ENCODE assay signal across 26 cellular contexts in the genomic region with DNA sequence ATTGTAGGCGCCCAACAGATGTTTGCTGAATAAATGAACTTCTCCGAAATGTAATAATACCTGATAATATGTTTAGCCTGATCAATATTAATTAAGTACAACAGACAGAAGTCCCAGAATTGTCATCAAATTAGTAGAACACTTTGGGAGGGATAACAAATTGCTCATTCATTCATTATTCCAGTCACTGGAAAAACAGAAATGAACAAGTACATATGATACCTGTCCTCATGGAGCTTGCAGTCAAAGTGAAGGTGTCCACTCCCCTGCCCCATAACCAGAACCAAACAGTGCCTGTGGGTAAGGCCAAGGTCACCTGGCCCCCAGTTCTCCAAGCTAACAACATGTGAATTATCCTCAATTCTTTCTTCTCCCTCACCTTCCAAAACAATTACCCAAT.
"Had no signal": no experiment of that assay in that cellular context is flagged by ENCODE, and none has a peak within 500 bp of the region (broad histone marks: within the 10 kb centered on the region; RNA-seq: fewer than 3 reads in every experiment).

No MANE protein-coding gene starts in this region.

- H3K27ac Mint-ChIP-seq: nephron; stimulated activated effector memory CD8-positive, alpha-beta T cell treated with anti-CD3 and anti-CD28 coated beads, Interleukin-12 subunit alpha, Interleukin-12 subunit beta, amount 100 ng/mL, for 72 hours; stimulated activated naive CD8-positive, alpha-beta T cell treated with anti-CD3 and anti-CD28 coated beads, Interleukin-15, amount 100 ng/mL, for 72 hours had no signal

- FAIRE-seq: pancreas, small intestine, urothelium cell line had no signal

- H3K27me3 ChIP-seq: hepatocyte, pancreas, sigmoid colon, spleen, tibial artery, upper lobe of right lung had no signal

- H3K4me1 Mint-ChIP-seq: naive thymus-derived CD8-positive, alpha-beta T cell; nephron; neural crest cell had no signal

- H3K9me3 ChIP-seq: left ventricle myocardium inferior, mucosa of descending colon, pancreas, prostate gland, sigmoid colon, spleen, tibial artery, upper lobe of right lung had no signal

- H3K36me3 ChIP-seq: left ventricle myocardium inferior, pancreas, prostate gland, sigmoid colon, spleen, tibial artery, upper lobe of right lung had no signal

- DNase-seq: islet precursor cell; left ventricle myocardium inferior; midbrain; mucosa of descending colon; naive thymus-derived CD8-positive, alpha-beta T cell; nucleus accumbens; pancreas; posterior cingulate gyrus; retina; right cardiac atrium; sigmoid colon; small intestine; spleen; stimulated activated CD4-positive, alpha-beta T cell treated with anti-CD3 and anti-CD28 coated beads, Interleukin-4, amount 100 ng/mL, for 24 hours; stimulated activated naive CD4-positive, alpha-beta T cell treated with Interleukin-2 at 50 U/mL for 16 hours; stimulated activated naive CD8-positive, alpha-beta T cell treated with anti-CD3 and anti-CD28 coated beads, Interleukin-15, amount 100 ng/mL, for 72 hours; substantia nigra; tibial artery; upper lobe of right lung had no signal

- ATAC-seq: mucosa of descending colon; naive thymus-derived CD8-positive, alpha-beta T cell; pancreas; right cardiac atrium; stimulated activated effector memory CD8-positive, alpha-beta T cell treated with anti-CD3 and anti-CD28 coated beads, Interleukin-12 subunit alpha, Interleukin-12 subunit beta, amount 100 ng/mL, for 72 hours; stimulated activated naive CD8-positive, alpha-beta T cell treated with anti-CD3 and anti-CD28 coated beads, Interleukin-15, amount 100 ng/mL, for 72 hours had no signal

- H3K4me1 ChIP-seq: left ventricle myocardium inferior, prostate gland, sigmoid colon had no signal

- H3K4me2 ChIP-seq: hepatocyte had no signal

- H3K27ac ChIP-seq: hepatocyte, left ventricle myocardium inferior, pancreas, prostate gland, sigmoid colon, tibial artery, upper lobe of right lung had no signal

- H3K9me3 Mint-ChIP-seq: nephron; stimulated activated effector memory CD8-positive, alpha-beta T cell treated with anti-CD3 and anti-CD28 coated beads, Interleukin-12 subunit alpha, Interleukin-12 subunit beta, amount 100 ng/mL, for 72 hours; stimulated activated naive CD8-positive, alpha-beta T cell treated with anti-CD3 and anti-CD28 coated beads, Interleukin-15, amount 100 ng/mL, for 72 hours had no signal

- H3K36me3 Mint-ChIP-seq: stimulated activated effector memory CD8-positive, alpha-beta T cell treated with anti-CD3 and anti-CD28 coated beads, Interleukin-12 subunit alpha, Interleukin-12 subunit beta, amount 100 ng/mL, for 72 hours had no signal

- H2AFZ ChIP-seq: hepatocyte had no signal

- H3K4me3 ChIP-seq: hepatocyte, left ventricle myocardium inferior, lung, mucosa of descending colon, pancreas, prostate gland, sigmoid colon, spleen, tibial artery, upper lobe of right lung had no signal

- H3K4me3 Mint-ChIP-seq: naive thymus-derived CD8-positive, alpha-beta T cell; nephron; neural crest cell; stimulated activated effector memory CD8-positive, alpha-beta T cell treated with anti-CD3 and anti-CD28 coated beads, Interleukin-12 subunit alpha, Interleukin-12 subunit beta, amount 100 ng/mL, for 72 hours; stimulated activated naive CD8-positive, alpha-beta T cell treated with anti-CD3 and anti-CD28 coated beads, Interleukin-15, amount 100 ng/mL, for 72 hours had no signal
